In genomic region chr2:141595531-141595930, GRCh38 we compare ENCODE assay signal across 16 cellular contexts.
DNase-seq lines count a peak whose midpoint lies in the region; ATAC-seq and TF ChIP-seq lines count a peak whose summit lies in the region.
"Had no signal": no experiment of that assay in that cellular context is flagged by ENCODE, and none has a peak within 500 bp of the region (broad histone marks: within the 10 kb centered on the region; RNA-seq: fewer than 3 reads in every experiment).

No MANE protein-coding gene starts in this region.

- TF ChIP-seq CTCF in fibroblast of lung (conservative IDR thresholded peaks at IDR 0.05 in 1 of 2, IDR thresholded peaks at IDR 0.05 in 1 of 2; ENCODE audit: low read depth in 1 of 2, low read length in 2 of 2) (no peak), adrenal gland (IDR thresholded peaks at IDR 0.05) (no peak)

- no peaks in the 10 kb centered on the region for H3K79me2 ChIP-seq in fibroblast of lung (ENCODE audit: control insufficient read depth, insufficient read depth, low read length)

- 73 to 84% (median 78%) methylated on average over 3 of the region's 3 CpGs for WGBS in adrenal gland, 4 donors

- no peak overlapping the region for H2AFZ ChIP-seq in fibroblast of lung (ENCODE audit: low read length)
- H2AFZ ChIP-seq: GM23338 had no signal

- no peak overlapping the region for H3K9ac ChIP-seq in fibroblast of lung (ENCODE audit: insufficient read depth, low read length)

- H3K36me3 ChIP-seq in fibroblast of lung (ENCODE audit: control insufficient read depth, insufficient read depth, low read length) (no peaks in the 10 kb centered on the region), adrenal gland (replicated peaks in 1 of 2) (no peaks in the 10 kb centered on the region)

- intact Hi-C loops in adrenal gland (cut with DNase I): no loop called here

- H3K4me3 ChIP-seq in fibroblast of lung (replicated peaks in 1 of 4; ENCODE audit: control extremely low read depth in 1 of 4, insufficient read depth in 1 of 4, low read depth in 3 of 4, low read length in 4 of 4) (no peak overlapping the region), adrenal gland (no peak overlapping the region)
- H3K4me3 ChIP-seq: GM23338 had no signal

- H3K4me2 ChIP-seq in fibroblast of lung (ENCODE audit: extremely low read depth, insufficient read depth, low read length): no peak overlapping the region
- H3K4me2 ChIP-seq: GM23338 had no signal

- ATAC-seq in SK-N-SH treated with all-trans-retinoic acid at 6 μM for 48 hours (no peak), GM19035 (IDR thresholded peaks at IDR 0.05; ENCODE audit: unreplicated experiment) (no peak)
- ATAC-seq: GM23338 had no signal

- H3K27me3 ChIP-seq in fibroblast of lung (ENCODE audit: control insufficient read depth, insufficient read depth, low read length) (no peaks in the 10 kb centered on the region), adrenal gland (no peaks in the 10 kb centered on the region)

- no peak for TF ChIP-seq POLR2A in adrenal gland (IDR thresholded peaks at IDR 0.05)

- H3K4me1 ChIP-seq in fibroblast of lung (ENCODE audit: control insufficient read depth, extremely low read depth, insufficient read depth, low read length) (no peaks in the 10 kb centered on the region), adrenal gland (replicated peaks in 1 of 2) (no peaks in the 10 kb centered on the region)

- DNase-seq in DMS 273 (lab: John Stamatoyannopoulos, UW; ENCODE audit: unreplicated experiment) (peak; percentile 46), NCI-H1694 treated with DMSO at 0.1 percent for 48 hours (lab: John Stamatoyannopoulos, UW) (peak; percentile 73), NCI-H524 (lab: John Stamatoyannopoulos, UW) (peak; percentile 7 to 68), fibroblast of lung (ENCODE audit: low read depth in 2 of 2) (peak; percentile 3 to 28), adrenal gland (no peak), OCI-M1 (lab: John Stamatoyannopoulos, UW) (no peak)
- DNase-seq: ACHN; Calu3; CD4-positive, alpha-beta T cell; DND-41; GF-D8; H7; IMR-90 had no signal

- H3K9me3 ChIP-seq in fibroblast of lung (ENCODE audit: control insufficient read depth, insufficient read depth, low read depth, low read length) (no peaks in the 10 kb centered on the region), adrenal gland (replicated peaks in 1 of 3) (no peaks in the 10 kb centered on the region)

- H3K27ac ChIP-seq in fibroblast of lung (ENCODE audit: insufficient read depth, low read length) (no peak overlapping the region), adrenal gland (no peak overlapping the region)

- no peaks in the 10 kb centered on the region for H4K20me1 ChIP-seq in fibroblast of lung (ENCODE audit: control insufficient read depth, extremely low read depth, insufficient read depth, low read length)

TF ChIP-seq in SK-N-SH treated with all-trans-retinoic acid at 6 μM for 48 hours, 23 proteins besides CTCF, POLR2A, EP300 and RAD21:
- no peak for TF ChIP-seq TOX (CRISPR knock-in tag; IDR thresholded peaks at IDR 0.05; ENCODE audit: borderline replicate concordance)
- TF ChIP-seq SNAI2 (CRISPR knock-in tag; IDR thresholded peaks at IDR 0.05): no peak
- TF ChIP-seq OSR1 (CRISPR knock-in tag; IDR thresholded peaks at IDR 0.05): no peak
- TF ChIP-seq POU6F1 (CRISPR knock-in tag; IDR thresholded peaks at IDR 0.05; ENCODE audit: borderline replicate concordance, low read depth): no peak
- TF ChIP-seq PPARA (CRISPR knock-in tag; IDR thresholded peaks at IDR 0.05; ENCODE audit: borderline replicate concordance): no peak
- no peak for TF ChIP-seq ZNF70 (CRISPR knock-in tag; IDR thresholded peaks at IDR 0.05)
- TF ChIP-seq TSHZ2 (CRISPR knock-in tag; IDR thresholded peaks at IDR 0.05): no peak
- no peak for TF ChIP-seq ZFP30 (CRISPR knock-in tag; IDR thresholded peaks at IDR 0.05)
- no peak for TF ChIP-seq ARNTL (CRISPR knock-in tag; IDR thresholded peaks at IDR 0.05; ENCODE audit: borderline replicate concordance, low read depth)
- TF ChIP-seq ESRRG (CRISPR knock-in tag; IDR thresholded peaks at IDR 0.05): no peak
- TF ChIP-seq ZNF8 (CRISPR knock-in tag; IDR thresholded peaks at IDR 0.05): no peak
- TF ChIP-seq RARB (CRISPR knock-in tag; IDR thresholded peaks at IDR 0.05): no peak
- no peak for TF ChIP-seq GLIS3 (CRISPR knock-in tag; IDR thresholded peaks at IDR 0.05)
- no peak for TF ChIP-seq ZC3H10 (CRISPR knock-in tag; IDR thresholded peaks at IDR 0.05)
- TF ChIP-seq PATZ1 (CRISPR knock-in tag; IDR thresholded peaks at IDR 0.05; ENCODE audit: borderline replicate concordance): no peak
- TF ChIP-seq CREB5 (CRISPR knock-in tag; IDR thresholded peaks at IDR 0.05; ENCODE audit: low read depth): no peak
- no peak for TF ChIP-seq ISL1 (CRISPR knock-in tag; IDR thresholded peaks at IDR 0.05)
- TF ChIP-seq BACH2 (CRISPR knock-in tag; IDR thresholded peaks at IDR 0.05; ENCODE audit: borderline replicate concordance): no peak
- TF ChIP-seq CSDC2 (CRISPR knock-in tag; IDR thresholded peaks at IDR 0.05): no peak
- TF ChIP-seq TCF4 (CRISPR knock-in tag; IDR thresholded peaks at IDR 0.05; ENCODE audit: borderline replicate concordance): no peak

Comparison
In these comparisons a context has a peak if more than half of its experiments do, and no peak if none do; other contexts are left out.
1. DNase-seq: peak in DMS 273 (single experiment), NCI-H1694 treated with DMSO at 0.1 percent for 48 hours (single experiment), NCI-H524 (2 of 2) and fibroblast of lung (2 of 2); none in adrenal gland (0 of 7) and OCI-M1 (single experiment).